Comparison of ENCODE assay signal across 1 cellular context in genomic region chr3:148077951-148078350, GRCh38.
TF ChIP-seq lines count a peak whose summit lies in the region.

No MANE protein-coding gene starts in this region.

TF ChIP-seq in GM12878, 131 proteins besides CTCF, POLR2A, EP300 and RAD21:
- TF ChIP-seq CEBPZ (IDR thresholded peaks at IDR 0.05; ENCODE audit: low read depth, low read length) (no peak), NR2C2 (IDR thresholded peaks at IDR 0.05; ENCODE audit: borderline replicate concordance, control insufficient read depth, insufficient read length, low read depth) (no peak), MAX (IDR thresholded peaks at IDR 0.05; ENCODE audit: low read depth, low read length) (no peak)
